ENCODE assay signal across 1 cellular context in genomic region chr16:19716728-19717127, GRCh38.
A peak's percentile ranks its signal among the peaks of the same experiment; 100 is the strongest.
TF ChIP-seq lines count a peak whose summit lies in the region.

No MANE protein-coding gene starts in this region.

TF ChIP-seq in HEK293, 187 proteins besides CTCF, POLR2A, EP300 and RAD21:
- TF ChIP-seq ZNF341 (tag by site-specific recombination; IDR thresholded peaks at IDR 0.05; ENCODE audit: low read depth) (peak; percentile 22; the same call in 1 of the 2 replicates), ZNF121 (tag by site-specific recombination; IDR thresholded peaks at IDR 0.05) (peak; percentile 55; the same call in 1 of the 2 replicates), KLF1 (tag by site-specific recombination; IDR thresholded peaks at IDR 0.05) (0 out of 2 replicates have a peak, but pooled peaks have one; percentile 30)
